ENCODE assay signal across 23 cellular contexts in the genomic region with DNA sequence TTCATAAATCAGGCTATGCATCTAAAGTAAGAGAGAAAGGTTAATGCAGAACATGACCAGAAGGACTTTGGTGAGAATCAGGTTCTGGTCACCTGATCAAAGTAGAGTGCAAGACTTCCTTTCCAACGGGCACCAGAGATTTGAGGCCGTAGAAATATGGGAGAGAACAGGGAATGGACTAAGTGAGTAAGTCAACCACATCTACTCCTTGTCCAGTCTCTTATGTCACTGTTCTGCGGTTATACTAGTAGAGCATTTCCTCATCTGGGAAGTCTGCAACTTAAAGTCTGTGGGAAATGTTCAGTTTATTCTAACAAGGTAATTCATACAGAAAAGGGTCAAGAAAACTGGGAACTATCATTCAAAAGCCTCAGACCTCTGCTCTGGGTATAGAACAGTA.
"Had no signal": no experiment of that assay in that cellular context is flagged by ENCODE, and none has a peak within 500 bp of the region (broad histone marks: within the 10 kb centered on the region; RNA-seq: fewer than 3 reads in every experiment).

No MANE protein-coding gene starts in this region.

- H3K9me3 ChIP-seq: heart left ventricle, pancreas, right lobe of liver, spleen, testis, transverse colon had no signal

- H3K27ac ChIP-seq: coronary artery, neural progenitor cell, pancreas, right lobe of liver, spleen, testis, transverse colon had no signal

- H3K27me3 ChIP-seq: heart left ventricle, pancreas, right lobe of liver, spleen, testis, transverse colon had no signal

- H3K36me3 Mint-ChIP-seq: memory B cell; mesothelial cell of epicardium; natural killer cell; neural progenitor cell; stimulated activated naive B cell treated with anti-CD40 and anti-IgM and Interleukin-4, amounts not matched to agents 10 μg/mL and 1 μg/mL and 100 μg/mL, for 72 hours had no signal

- H3K4me1 Mint-ChIP-seq: memory B cell; mesothelial cell of epicardium; natural killer cell; stimulated activated naive CD8-positive, alpha-beta T cell treated with anti-CD3 and anti-CD28 coated beads, Interleukin-15, amount 100 ng/mL, for 72 hours had no signal

- H3K4me1 ChIP-seq: right lobe of liver, testis, transverse colon had no signal

- H3K4me2 ChIP-seq: neural progenitor cell had no signal

- H3K4me3 ChIP-seq: coronary artery, neural progenitor cell, pancreas, right lobe of liver, spleen, testis, transverse colon had no signal

- H3K27ac Mint-ChIP-seq: endodermal cell; memory B cell; mesothelial cell of epicardium; natural killer cell; neural progenitor cell; progenitor cell of endocrine pancreas; stimulated activated naive B cell treated with anti-CD40 and anti-IgM and Interleukin-4, amounts not matched to agents 10 μg/mL and 1 μg/mL and 100 μg/mL, for 72 hours; stimulated activated naive CD8-positive, alpha-beta T cell treated with anti-CD3 and anti-CD28 coated beads, Interleukin-15, amount 100 ng/mL, for 72 hours had no signal

- H2AFZ ChIP-seq: neural progenitor cell had no signal

- DNase-seq: effector CD4-positive, alpha-beta T cell; endodermal cell; erythroblast; heart left ventricle; hippocampal formation; left colon; natural killer cell; occipital lobe; pancreas; right lobe of liver; spleen; stimulated activated CD4-positive, alpha-beta T cell treated with anti-CD3 and anti-CD28 coated beads, Interleukin-15, amount 100 ng/mL, for 24 hours; stimulated activated CD4-positive, alpha-beta T cell treated with anti-CD3 and anti-CD28 coated beads, Interleukin-1b, Interleukin-23, amount 100 ng/mL, for 48 hours; stimulated activated CD4-positive, alpha-beta T cell treated with anti-CD3 and anti-CD28 coated beads, Interleukin-4, amount 100 ng/mL, for 4 hours; stimulated activated naive B cell treated with anti-CD40 and anti-IgM and Interleukin-4, amounts not matched to agents 10 μg/mL and 1 μg/mL and 100 μg/mL, for 72 hours; stimulated activated naive CD8-positive, alpha-beta T cell treated with anti-CD3 and anti-CD28 coated beads, Interleukin-15, amount 100 ng/mL, for 72 hours; testis; transverse colon had no signal

- H3K4me3 Mint-ChIP-seq: endodermal cell; memory B cell; mesothelial cell of epicardium; natural killer cell; neural progenitor cell; stimulated activated naive B cell treated with anti-CD40 and anti-IgM and Interleukin-4, amounts not matched to agents 10 μg/mL and 1 μg/mL and 100 μg/mL, for 72 hours; stimulated activated naive CD8-positive, alpha-beta T cell treated with anti-CD3 and anti-CD28 coated beads, Interleukin-15, amount 100 ng/mL, for 72 hours had no signal

- H3K36me3 ChIP-seq: heart left ventricle, neural progenitor cell, pancreas, right lobe of liver, spleen, transverse colon had no signal

- ATAC-seq: heart left ventricle; left colon; natural killer cell; pancreas; right lobe of liver; stimulated activated naive B cell treated with anti-CD40 and anti-IgM and Interleukin-4, amounts not matched to agents 10 μg/mL and 1 μg/mL and 100 μg/mL, for 72 hours; stimulated activated naive CD8-positive, alpha-beta T cell treated with anti-CD3 and anti-CD28 coated beads, Interleukin-15, amount 100 ng/mL, for 72 hours had no signal

- H3K9me3 Mint-ChIP-seq: endodermal cell; memory B cell; mesothelial cell of epicardium; natural killer cell; neural progenitor cell; stimulated activated naive B cell treated with anti-CD40 and anti-IgM and Interleukin-4, amounts not matched to agents 10 μg/mL and 1 μg/mL and 100 μg/mL, for 72 hours; stimulated activated naive CD8-positive, alpha-beta T cell treated with anti-CD3 and anti-CD28 coated beads, Interleukin-15, amount 100 ng/mL, for 72 hours had no signal
